1 cellular context compared by ENCODE assay signal in the genomic region with DNA sequence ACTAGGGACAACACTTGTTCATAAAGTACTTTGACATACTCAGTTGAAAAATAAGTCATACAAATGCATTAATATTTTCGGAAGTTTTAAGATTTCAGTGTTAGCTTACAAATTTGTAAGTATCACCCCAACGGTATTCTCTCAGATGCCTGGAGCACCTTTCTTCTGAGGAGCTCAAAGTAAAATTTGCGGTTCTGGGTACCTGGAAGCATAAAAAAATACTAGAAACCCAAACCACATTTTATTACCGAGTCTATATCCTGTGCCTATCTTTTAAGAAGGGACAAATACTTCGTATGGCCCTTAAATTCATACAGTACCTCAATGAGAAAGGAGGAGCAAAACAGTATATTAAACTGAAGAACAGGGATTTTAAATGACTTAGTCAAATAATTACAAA.
TF ChIP-seq lines count a peak whose summit lies in the region.

No MANE protein-coding gene starts in this region.

TF ChIP-seq in HepG2, 621 proteins besides CTCF, POLR2A, EP300 and RAD21:
- TF ChIP-seq, protein P1, sequence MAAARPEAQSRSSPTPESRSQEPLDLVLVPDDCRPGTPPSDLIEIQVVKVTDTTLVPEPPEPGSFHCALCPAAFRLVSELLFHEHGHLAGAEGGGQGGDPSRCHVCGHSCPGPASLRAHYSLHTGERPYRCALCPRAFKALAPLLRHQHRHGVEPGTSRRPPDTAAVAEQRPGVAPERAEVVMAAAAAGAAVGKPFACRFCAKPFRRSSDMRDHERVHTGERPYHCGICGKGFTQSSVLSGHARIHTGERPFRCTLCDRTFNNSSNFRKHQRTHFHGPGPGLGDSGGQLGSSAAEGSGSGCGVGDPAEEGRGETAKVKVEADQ (CRISPR knock-in tag; IDR thresholded peaks at IDR 0.05; ENCODE audit: borderline replicate concordance) = no peak
- TF ChIP-seq KLF15 (CRISPR knock-in tag; IDR thresholded peaks at IDR 0.05; ENCODE audit: borderline replicate concordance) (no peak), NFE2L2 (IDR thresholded peaks at IDR 0.05; ENCODE audit: low read length) (no peak), MXI1 (IDR thresholded peaks at IDR 0.05; ENCODE audit: borderline replicate concordance, low read depth, low read length) (no peak), TP53 (CRISPR knock-in tag; conservative IDR thresholded peaks at IDR 0.05) (no peak), GLI4 (CRISPR knock-in tag; IDR thresholded peaks at IDR 0.05; ENCODE audit: borderline replicate concordance) (no peak), ARNT (IDR thresholded peaks at IDR 0.05) (no peak), NFIB (CRISPR knock-in tag; IDR thresholded peaks at IDR 0.05; ENCODE audit: borderline replicate concordance) (no peak), ZNF24 (IDR thresholded peaks at IDR 0.05) (no peak), SIX1 (CRISPR knock-in tag; IDR thresholded peaks at IDR 0.05; ENCODE audit: borderline replicate concordance) (no peak), TARDBP (CRISPR knock-in tag; IDR thresholded peaks at IDR 0.05) (no peak), HMG20A (CRISPR knock-in tag; IDR thresholded peaks at IDR 0.05; ENCODE audit: borderline replicate concordance) (no peak), ZNF782 (CRISPR knock-in tag; IDR thresholded peaks at IDR 0.05; ENCODE audit: borderline replicate concordance) (no peak), ZBTB8A (CRISPR knock-in tag; IDR thresholded peaks at IDR 0.05; ENCODE audit: borderline replicate concordance, low read depth) (no peak)
- TF ChIP-seq, protein P2, sequence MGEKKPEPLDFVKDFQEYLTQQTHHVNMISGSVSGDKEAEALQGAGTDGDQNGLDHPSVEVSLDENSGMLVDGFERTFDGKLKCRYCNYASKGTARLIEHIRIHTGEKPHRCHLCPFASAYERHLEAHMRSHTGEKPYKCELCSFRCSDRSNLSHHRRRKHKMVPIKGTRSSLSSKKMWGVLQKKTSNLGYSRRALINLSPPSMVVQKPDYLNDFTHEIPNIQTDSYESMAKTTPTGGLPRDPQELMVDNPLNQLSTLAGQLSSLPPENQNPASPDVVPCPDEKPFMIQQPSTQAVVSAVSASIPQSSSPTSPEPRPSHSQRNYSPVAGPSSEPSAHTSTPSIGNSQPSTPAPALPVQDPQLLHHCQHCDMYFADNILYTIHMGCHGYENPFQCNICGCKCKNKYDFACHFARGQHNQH (CRISPR knock-in tag; IDR thresholded peaks at IDR 0.05) = no peak
- TF ChIP-seq, protein P3, sequence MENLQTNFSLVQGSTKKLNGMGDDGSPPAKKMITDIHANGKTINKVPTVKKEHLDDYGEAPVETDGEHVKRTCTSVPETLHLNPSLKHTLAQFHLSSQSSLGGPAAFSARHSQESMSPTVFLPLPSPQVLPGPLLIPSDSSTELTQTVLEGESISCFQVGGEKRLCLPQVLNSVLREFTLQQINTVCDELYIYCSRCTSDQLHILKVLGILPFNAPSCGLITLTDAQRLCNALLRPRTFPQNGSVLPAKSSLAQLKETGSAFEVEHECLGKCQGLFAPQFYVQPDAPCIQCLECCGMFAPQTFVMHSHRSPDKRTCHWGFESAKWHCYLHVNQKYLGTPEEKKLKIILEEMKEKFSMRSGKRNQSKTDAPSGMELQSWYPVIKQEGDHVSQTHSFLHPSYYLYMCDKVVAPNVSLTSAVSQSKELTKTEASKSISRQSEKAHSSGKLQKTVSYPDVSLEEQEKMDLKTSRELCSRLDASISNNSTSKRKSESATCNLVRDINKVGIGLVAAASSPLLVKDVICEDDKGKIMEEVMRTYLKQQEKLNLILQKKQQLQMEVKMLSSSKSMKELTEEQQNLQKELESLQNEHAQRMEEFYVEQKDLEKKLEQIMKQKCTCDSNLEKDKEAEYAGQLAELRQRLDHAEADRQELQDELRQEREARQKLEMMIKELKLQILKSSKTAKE (CRISPR knock-in tag; IDR thresholded peaks at IDR 0.05; ENCODE audit: borderline replicate concordance) = no peak
- TF ChIP-seq, protein P4, sequence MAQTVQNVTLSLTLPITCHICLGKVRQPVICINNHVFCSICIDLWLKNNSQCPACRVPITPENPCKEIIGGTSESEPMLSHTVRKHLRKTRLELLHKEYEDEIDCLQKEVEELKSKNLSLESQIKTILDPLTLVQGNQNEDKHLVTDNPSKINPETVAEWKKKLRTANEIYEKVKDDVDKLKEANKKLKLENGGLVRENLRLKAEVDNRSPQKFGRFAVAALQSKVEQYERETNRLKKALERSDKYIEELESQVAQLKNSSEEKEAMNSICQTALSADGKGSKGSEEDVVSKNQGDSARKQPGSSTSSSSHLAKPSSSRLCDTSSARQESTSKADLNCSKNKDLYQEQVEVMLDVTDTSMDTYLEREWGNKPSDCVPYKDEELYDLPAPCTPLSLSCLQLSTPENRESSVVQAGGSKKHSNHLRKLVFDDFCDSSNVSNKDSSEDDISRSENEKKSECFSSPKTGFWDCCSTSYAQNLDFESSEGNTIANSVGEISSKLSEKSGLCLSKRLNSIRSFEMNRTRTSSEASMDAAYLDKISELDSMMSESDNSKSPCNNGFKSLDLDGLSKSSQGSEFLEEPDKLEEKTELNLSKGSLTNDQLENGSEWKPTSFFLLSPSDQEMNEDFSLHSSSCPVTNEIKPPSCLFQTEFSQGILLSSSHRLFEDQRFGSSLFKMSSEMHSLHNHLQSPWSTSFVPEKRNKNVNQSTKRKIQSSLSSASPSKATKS (CRISPR knock-in tag; IDR thresholded peaks at IDR 0.05) = no peak
TF ChIP-seq in HepG2: peak in this region for 0.
